In the genomic region with DNA sequence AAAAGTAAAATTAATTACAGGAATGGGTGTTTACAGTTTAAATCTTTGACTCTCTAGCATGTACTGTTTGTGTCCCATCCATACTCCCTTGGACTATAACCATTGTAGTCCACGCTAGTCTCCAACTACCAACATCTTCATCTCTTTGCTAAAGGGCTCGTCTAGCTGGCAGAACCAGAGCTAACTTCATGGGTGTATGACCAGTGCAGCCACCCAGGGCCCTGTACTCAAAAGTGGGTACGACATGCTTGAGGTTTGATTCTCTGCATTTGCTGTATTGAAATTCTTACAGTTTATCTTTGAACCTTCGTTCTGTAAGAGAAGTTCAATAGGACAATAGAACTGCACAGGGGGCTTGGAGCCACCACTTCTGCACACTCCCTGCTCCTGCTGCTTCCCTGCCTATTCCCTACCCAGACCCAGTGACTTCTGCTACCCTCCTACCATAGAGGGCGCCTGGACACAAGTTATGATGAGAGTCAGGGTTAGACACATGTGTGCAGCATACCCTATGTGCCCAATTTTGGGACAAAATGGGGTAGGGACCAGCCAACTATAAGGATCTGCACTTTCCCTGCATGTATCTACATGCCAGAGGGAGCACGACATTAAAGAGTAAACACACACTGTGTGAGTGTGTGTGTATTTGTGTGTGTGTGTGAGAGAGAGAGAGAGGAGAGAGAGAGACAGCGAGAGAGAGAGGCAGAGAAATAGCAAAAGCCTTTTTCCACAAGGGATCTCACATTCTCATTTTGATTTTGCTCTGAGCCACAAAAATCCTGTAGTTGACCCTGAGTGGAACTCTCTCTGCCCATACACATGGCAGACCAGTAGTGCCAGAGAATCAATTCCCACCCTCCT, we compare ENCODE assay signal across 11 cellular contexts. TPM values are rescaled to one million over a fixed set of nuclear protein-coding genes. Genes with fewer than 3 reads are reported as not detected.
DNase-seq lines count a peak whose midpoint lies in the region; ATAC-seq, FAIRE-seq and TF ChIP-seq lines count a peak whose summit lies in the region.
"Had no signal": no experiment of that assay in that cellular context is flagged by ENCODE, and none has a peak within 500 bp of the region (broad histone marks: within the 10 kb centered on the region; RNA-seq: fewer than 3 reads in every experiment).

No MANE protein-coding gene starts in this region.

- no peak overlapping the region for H3K4me3 ChIP-seq in A549
- H3K4me3 ChIP-seq: PC-9 had no signal

- ATAC-seq in A549 (peak; percentile 50 to 82; a peak in 5 of 6 replicates), GM19455 (IDR thresholded peaks at IDR 0.05; ENCODE audit: unreplicated experiment) (no peak), GM21786 (IDR thresholded peaks at IDR 0.05; ENCODE audit: unreplicated experiment) (no peak)

- CTCF ChIA-PET in A549 (lab: Yijun Ruan, JAX): interaction anchor here (0.7 kb wide), 1 partner anchor 814 kb away, joined by 3 read pairs; no protein-coding TSS in a partner anchor

- no peak overlapping the region for H3K27ac ChIP-seq in A549
- H3K27ac ChIP-seq: PC-9 had no signal

- H3K9me3 Mint-ChIP-seq in nephron progenitor cell: peaks cover 3% of the 10 kb centered on the region

- no peaks in the 10 kb centered on the region for H3K4me1 ChIP-seq in A549

- peak in 1 of 2 experiments; percentile 24 for DNase-seq in A549 (ENCODE audit: low read depth in 1 of 2, low spot score in 1 of 2)
- DNase-seq in GM13977 (ENCODE audit: low spot score): no peak
- peak; percentile 82 for DNase-seq in SK-MEL-5 (ENCODE audit: low read depth, low spot score)
- DNase-seq in iris pigment epithelial cell (ENCODE audit: low read depth): peak; percentile 8
- DNase-seq in nephron progenitor cell: no peak
- no peak for DNase-seq in activated CD8-positive, alpha-beta memory T cell treated with anti-CD3 and anti-CD28 coated beads for 24 hours
- DNase-seq: PC-9, retina had no signal

- H3K36me3 Mint-ChIP-seq in nephron progenitor cell (ENCODE audit: low read depth): no peaks in the 10 kb centered on the region

- no peaks in the 10 kb centered on the region for H3K4me1 Mint-ChIP-seq in nephron progenitor cell

- no peak for TF ChIP-seq CTCF in A549 (IDR thresholded peaks at IDR 0.05)
- TF ChIP-seq CTCF in GM13977 (IDR thresholded peaks at IDR 0.05; ENCODE audit: extremely low read depth, insufficient read depth, missing control alignments): peak; percentile 14
- TF ChIP-seq CTCF in nephron progenitor cell (IDR thresholded peaks at IDR 0.05): no peak

- in situ Hi-C loops in GM13977 (cut with MboI; ENCODE audit: low pct_unique_long_range_greater_than_20kb, low sequenced_read_pairs, unreplicated experiment) (no loop called here), SK-MEL-5 (cut with HindIII; ENCODE audit: low pct_unique_long_range_greater_than_20kb, low sequenced_read_pairs) (no loop called here)

- TF ChIP-seq RAD21 in A549 (conservative IDR thresholded peaks at IDR 0.05 in 1 of 2, IDR thresholded peaks at IDR 0.05 in 1 of 2): peak in 1 of 2 experiments; percentile 55; a peak in 3 of 5 replicates

- TF ChIP-seq POLR2A in A549 (IDR thresholded peaks at IDR 0.05; ENCODE audit: low read length): no peak

- H3K4me2 ChIP-seq in A549: no peak overlapping the region
- H3K4me2 ChIP-seq: PC-9 had no signal

- POLR2A ChIA-PET in A549 (lab: Yijun Ruan, JAX): interaction anchor here (0.7 kb wide), 1 partner anchor 455 kb away, joined by 3 read pairs; no protein-coding TSS in a partner anchor

- no peak for FAIRE-seq in A549 (lab: Jason Lieb, UNC)
- FAIRE-seq: colon had no signal

- WGBS in A549 (ENCODE audit: missing lambda C conversion rate): 45% methylated on average over 7 of the region's 7 CpGs

- no peak for TF ChIP-seq EP300 in A549 (IDR thresholded peaks at IDR 0.05)

- no peaks in the 10 kb centered on the region for H3K27me3 Mint-ChIP-seq in nephron progenitor cell (ENCODE audit: low read depth, poor library complexity)

- no peak overlapping the region for H3K27ac Mint-ChIP-seq in nephron progenitor cell

- H3K9me3 ChIP-seq in A549: no peaks in the 10 kb centered on the region

- H3K4me3 Mint-ChIP-seq in nephron progenitor cell: no peak overlapping the region

TF ChIP-seq in A549, 52 proteins besides CTCF, POLR2A, EP300 and RAD21:
- no peak for TF ChIP-seq HOXB5 (CRISPR knock-in tag; IDR thresholded peaks at IDR 0.05)
- TF ChIP-seq MAFK (IDR thresholded peaks at IDR 0.05; ENCODE audit: partially characterized antibody): no peak
- TF ChIP-seq EHF (CRISPR knock-in tag; IDR thresholded peaks at IDR 0.05): no peak
- TF ChIP-seq CEBPB (IDR thresholded peaks at IDR 0.05): no peak
- TF ChIP-seq ZNF302 (CRISPR knock-in tag; IDR thresholded peaks at IDR 0.05): no peak
- no peak for TF ChIP-seq MYC (IDR thresholded peaks at IDR 0.05; ENCODE audit: borderline replicate concordance, low read length)
- TF ChIP-seq HOXB13 (CRISPR knock-in tag; IDR thresholded peaks at IDR 0.05; ENCODE audit: low read depth): no peak
- TF ChIP-seq SMC3 (IDR thresholded peaks at IDR 0.05): no peak
- TF ChIP-seq, protein P1, sequence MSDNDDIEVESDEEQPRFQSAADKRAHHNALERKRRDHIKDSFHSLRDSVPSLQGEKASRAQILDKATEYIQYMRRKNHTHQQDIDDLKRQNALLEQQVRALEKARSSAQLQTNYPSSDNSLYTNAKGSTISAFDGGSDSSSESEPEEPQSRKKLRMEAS (IDR thresholded peaks at IDR 0.05): no peak
- TF ChIP-seq, protein P2, sequence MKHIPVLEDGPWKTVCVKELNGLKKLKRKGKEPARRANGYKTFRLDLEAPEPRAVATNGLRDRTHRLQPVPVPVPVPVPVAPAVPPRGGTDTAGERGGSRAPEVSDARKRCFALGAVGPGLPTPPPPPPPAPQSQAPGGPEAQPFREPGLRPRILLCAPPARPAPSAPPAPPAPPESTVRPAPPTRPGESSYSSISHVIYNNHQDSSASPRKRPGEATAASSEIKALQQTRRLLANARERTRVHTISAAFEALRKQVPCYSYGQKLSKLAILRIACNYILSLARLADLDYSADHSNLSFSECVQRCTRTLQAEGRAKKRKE (CRISPR knock-in tag; IDR thresholded peaks at IDR 0.05; ENCODE audit: low read depth): no peak
- TF ChIP-seq FOSL2 (IDR thresholded peaks at IDR 0.05): no peak
- no peak for TF ChIP-seq FOSL2 (CRISPR knock-in tag; IDR thresholded peaks at IDR 0.05)
- TF ChIP-seq NFE2L2 (conservative IDR thresholded peaks at IDR 0.05; ENCODE audit: low read length): no peak

RNA-seq across cellular contexts. Expression of gene NECTIN3, which starts 59.0 kb away (rescaled TPM):
- polyA plus RNA-seq in A549 (2011; rRNA removed) (36.6 and 38.4 TPM in 2 replicates), A549 (2017; fragmentation: RNase III; extraction: RNeasy Plus Mini Kit Qiagen cat#74134 plus additional on column Dnase treatment) (28.3 to 33.2 TPM (median 29.8 TPM) in 3 replicates)
- 5.4 and 7.8 TPM in 2 replicates for polyA plus RNA-seq in A549 (2012; cell fraction: cytosol; rRNA removed)
- polyA plus RNA-seq in A549 (2012; cell fraction: nucleus; rRNA removed): 4.1 and 5.1 TPM in 2 replicates
- 33.9 and 34.1 TPM in 2 replicates for polyA minus RNA-seq in A549 (2011; rRNA and poly(A)+ RNA removed)
- total RNA-seq in SK-MEL-5 (2014; rRNA removed; shearing (Covaris generic)): 25.5 and 41.3 TPM in 2 replicates
- polyA plus RNA-seq in SK-MEL-5 (2015; cell fraction: cytosol; rRNA removed): 12.4 and 16.4 TPM in 2 replicates
- 4.0 and 7.7 TPM in 2 replicates for polyA plus RNA-seq in SK-MEL-5 (2015; cell fraction: nucleus; rRNA removed)

Comparison
In these comparisons a context has a peak if more than half of its experiments do, and no peak if none do; other contexts are left out.
1. ATAC-seq: peak in A549 (2 of 2); none in GM19455 (single experiment) and GM21786 (single experiment).
2. DNase-seq: peak in SK-MEL-5 (single experiment) and iris pigment epithelial cell (single experiment); none in GM13977 (single experiment), nephron progenitor cell (single experiment) and activated CD8-positive, alpha-beta memory T cell treated with anti-CD3 and anti-CD28 coated beads for 24 hours (single experiment).